ENCODE assay signal across 8 cellular contexts in the genomic region with DNA sequence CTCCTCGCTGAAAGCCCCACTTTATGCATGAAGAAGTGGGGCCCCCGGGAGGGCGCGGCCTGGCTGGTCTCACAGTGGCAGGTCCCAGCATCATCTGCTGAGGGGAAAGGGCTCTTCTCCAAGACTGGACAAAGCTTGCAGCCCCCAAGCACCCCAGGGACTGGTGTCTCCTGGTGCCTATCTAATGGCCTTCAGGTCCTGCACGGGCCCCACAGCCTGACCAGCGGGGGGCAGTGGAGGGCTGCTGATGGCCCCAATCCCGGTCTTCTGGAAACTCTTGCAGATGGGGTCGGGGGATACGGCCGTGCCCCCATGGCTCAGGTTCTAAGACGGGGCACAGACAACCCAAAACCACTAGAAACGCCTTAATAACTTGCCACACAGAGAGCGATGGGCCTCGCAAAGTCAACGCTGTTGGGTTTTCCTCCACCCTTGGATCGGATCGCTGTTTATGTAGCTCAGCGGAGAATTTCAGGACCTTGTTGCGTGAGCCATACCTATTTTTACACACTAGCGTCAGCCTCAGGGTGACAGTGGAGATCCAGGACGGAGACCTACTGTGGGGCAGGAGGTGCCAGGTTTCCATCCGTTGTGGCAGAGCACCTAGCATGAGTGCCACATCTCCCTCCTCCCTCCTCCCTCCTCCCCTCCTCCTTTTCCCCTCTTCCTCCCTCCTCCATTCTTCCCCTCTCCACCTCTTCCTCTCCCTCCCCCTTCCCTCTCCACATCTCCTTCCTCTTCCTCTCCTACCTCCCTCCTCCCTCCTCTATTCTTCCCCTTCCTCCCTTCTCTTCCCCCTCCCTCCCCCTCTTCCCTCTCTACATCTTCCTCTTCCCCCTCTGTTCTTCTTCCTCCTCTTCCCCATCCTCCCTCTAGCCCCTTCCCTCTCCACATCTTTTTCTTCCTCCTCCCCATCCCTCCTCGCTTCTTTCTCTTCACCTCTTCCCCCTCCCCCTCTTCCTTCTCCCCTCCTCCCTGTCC.
DNase-seq lines count a peak whose midpoint lies in the region; ATAC-seq, FAIRE-seq and TF ChIP-seq lines count a peak whose summit lies in the region.

No MANE protein-coding gene starts in this region.

- no peaks in the 10 kb centered on the region for H3K36me3 Mint-ChIP-seq in neural crest cell (ENCODE audit: low read depth)

- H3K36me3 ChIP-seq in endothelial cell of umbilical vein (ENCODE audit: control insufficient read depth in 2 of 2, extremely low read depth in 1 of 2, insufficient read depth in 2 of 2, low read length in 2 of 2), result no peaks in the 10 kb centered on the region

- no peaks in the 10 kb centered on the region for H3K9me3 Mint-ChIP-seq in neural crest cell

- no peaks in the 10 kb centered on the region for H3K27me3 Mint-ChIP-seq in neural crest cell (ENCODE audit: low read depth)

- ATAC-seq in HG02623 (IDR thresholded peaks at IDR 0.05; ENCODE audit: unreplicated experiment) (no peak), GM18502 (IDR thresholded peaks at IDR 0.05; ENCODE audit: poor library complexity, unreplicated experiment) (no peak)

- H3K9me3 ChIP-seq in endothelial cell of umbilical vein (replicated peaks; ENCODE audit: control insufficient read depth, insufficient read depth, low read length), result no peaks in the 10 kb centered on the region

- DNase-seq in GM10266 (ENCODE audit: extremely low spot score) (no peak), NCI-H82 treated with DMSO at 0.1 percent for 48 hours (lab: John Stamatoyannopoulos, UW; ENCODE audit: unreplicated experiment) (peak; percentile 3), endothelial cell of umbilical vein (ENCODE audit: low read depth, low spot score) (peak; percentile 54), neural crest cell (ENCODE audit: low read depth, low spot score) (peak; percentile 36), SHP77 treated with DMSO at 0.1 percent for 48 hours (lab: John Stamatoyannopoulos, UW) (no peak)
- DNase-seq in stimulated activated CD4-positive, alpha-beta T cell treated with anti-CD3 and anti-CD28 coated beads, Interleukin-4, amount 100 ng/mL, for 24 hours, result no peak

- peak; percentile 42 for FAIRE-seq in endothelial cell of umbilical vein (lab: Jason Lieb, UNC)

- CTCF ChIA-PET in endothelial cell of umbilical vein (lab: Charles Lee), result interaction anchor here (0.6 to 4.0 kb wide), 24 partner anchors 11 to 263 kb away, joined by 3 to 112 read pairs (median 3); a partner anchor contains a TSS

- peaks cover 19% of the 10 kb centered on the region for H3K4me1 Mint-ChIP-seq in neural crest cell

- intact Hi-C loops in endothelial cell of umbilical vein (cut with micrococcal nuclease), result loop anchor here (1.0 to 2.0 kb wide), 2 partner anchors 130 to 215 kb away; a partner anchor contains a TSS

- peak; percentile 51 for TF ChIP-seq CTCF in GM10266 (IDR thresholded peaks at IDR 0.05; ENCODE audit: control insufficient read depth, insufficient read depth, low read depth, missing control alignments)
- TF ChIP-seq CTCF in endothelial cell of umbilical vein (IDR thresholded peaks at IDR 0.05; ENCODE audit: extremely low read depth in 1 of 2, insufficient read depth in 1 of 2, low read depth in 1 of 2, low read length in 2 of 2), result peak; percentile 86 to 88
- TF ChIP-seq CTCF in neural crest cell (conservative IDR thresholded peaks at IDR 0.05), result peak; percentile 53

- POLR2A ChIA-PET in endothelial cell of umbilical vein (lab: Charles Lee), result interaction anchor here (1.0 kb wide), 1 partner anchor 129 kb away, joined by 3 read pairs; no protein-coding TSS in a partner anchor

- peak overlapping the region; percentile 82 for H3K27ac Mint-ChIP-seq in neural crest cell (ENCODE audit: unreplicated experiment)

- H3K79me2 ChIP-seq in endothelial cell of umbilical vein (ENCODE audit: control insufficient read depth, insufficient read depth, low read length), result no peaks in the 10 kb centered on the region

- H2AFZ ChIP-seq in endothelial cell of umbilical vein (ENCODE audit: low read depth, low read length), result no peak overlapping the region

- dilution Hi-C loops in endothelial cell of umbilical vein (cut with MboI; ENCODE audit: extremely low pct_ligation_motif_present, low sequenced_read_pairs), result no loop called here

- H4K20me1 ChIP-seq in endothelial cell of umbilical vein (replicated peaks; ENCODE audit: control insufficient read depth, extremely low read depth, insufficient read depth, low read length), result no peaks in the 10 kb centered on the region

- no peaks in the 10 kb centered on the region for H3K4me1 ChIP-seq in endothelial cell of umbilical vein (ENCODE audit: control insufficient read depth, extremely low read depth, insufficient read depth, low read length)

- H3K9me1 ChIP-seq in endothelial cell of umbilical vein (replicated peaks; ENCODE audit: control insufficient read depth, extremely low read depth, insufficient read depth, low read length), result no peaks in the 10 kb centered on the region

- no peak for TF ChIP-seq POLR2A in endothelial cell of umbilical vein (IDR thresholded peaks at IDR 0.05; ENCODE audit: low read depth, low read length)

- H3K4me3 ChIP-seq in endothelial cell of umbilical vein (replicated peaks in 1 of 3; ENCODE audit: insufficient read depth in 1 of 3, low read depth in 1 of 3, low read length in 3 of 3), result no peak overlapping the region

- no peak overlapping the region for H3K27ac ChIP-seq in endothelial cell of umbilical vein (ENCODE audit: insufficient read depth, low read depth, low read length)

- H3K9ac ChIP-seq in endothelial cell of umbilical vein (replicated peaks; ENCODE audit: extremely low read depth, insufficient read depth, low read length), result no peak overlapping the region

- no peak overlapping the region for H3K4me2 ChIP-seq in endothelial cell of umbilical vein (ENCODE audit: insufficient read depth, low read length)

- H3K27me3 ChIP-seq in endothelial cell of umbilical vein (ENCODE audit: control insufficient read depth in 2 of 2, insufficient read depth in 2 of 2, low read length in 2 of 2), result peaks cover 0 to under 1% of the 10 kb centered on the region in 2 experiments

- no peak overlapping the region for H3K4me3 Mint-ChIP-seq in neural crest cell

- BruUV-seq in endothelial cell of umbilical vein (replicated peaks; lab: Mats Ljungman, UMichigan), result no TSS peak

TF ChIP-seq in endothelial cell of umbilical vein, 7 proteins besides CTCF, POLR2A, EP300 and RAD21:
- no peak for TF ChIP-seq MYC (IDR thresholded peaks at IDR 0.05; ENCODE audit: low read depth, low read length)
- TF ChIP-seq FOS (IDR thresholded peaks at IDR 0.05; ENCODE audit: borderline replicate concordance, insufficient read depth, low read length), result no peak
- TF ChIP-seq POLR2AphosphoS5 (IDR thresholded peaks at IDR 0.05; ENCODE audit: insufficient read depth, low read depth, low read length), result no peak
- TF ChIP-seq GATA2 (IDR thresholded peaks at IDR 0.05; ENCODE audit: insufficient read depth, insufficient read length, low read depth, low read length), result no peak
- no peak for TF ChIP-seq JUN (IDR thresholded peaks at IDR 0.05; ENCODE audit: borderline replicate concordance, insufficient read depth, insufficient read length, low read depth)
- TF ChIP-seq, protein P1, sequence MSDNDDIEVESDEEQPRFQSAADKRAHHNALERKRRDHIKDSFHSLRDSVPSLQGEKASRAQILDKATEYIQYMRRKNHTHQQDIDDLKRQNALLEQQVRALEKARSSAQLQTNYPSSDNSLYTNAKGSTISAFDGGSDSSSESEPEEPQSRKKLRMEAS (IDR thresholded peaks at IDR 0.05; ENCODE audit: insufficient read depth, insufficient read length), result no peak
- TF ChIP-seq EZH2 (IDR thresholded peaks at IDR 0.05; ENCODE audit: borderline replicate concordance, low read depth, low read length, severe bottlenecking), result no peak

Comparison
In these comparisons a context has a peak if more than half of its experiments do, and no peak if none do; other contexts are left out.
1. DNase-seq: peak in NCI-H82 treated with DMSO at 0.1 percent for 48 hours (single experiment), endothelial cell of umbilical vein (single experiment) and neural crest cell (single experiment); none in GM10266 (single experiment), SHP77 treated with DMSO at 0.1 percent for 48 hours (single experiment) and stimulated activated CD4-positive, alpha-beta T cell treated with anti-CD3 and anti-CD28 coated beads, Interleukin-4, amount 100 ng/mL, for 24 hours (single experiment).
2. Peak in every context shown above with its lines, with median percentiles within 50 percentile points of each other: CTCF ChIP-seq.